ENCODE assay signal across 9 cellular contexts in genomic region chr3:101685050-101685400, GRCh38. TPM values are rescaled to one million over a fixed set of nuclear protein-coding genes. Genes with fewer than 3 reads are reported as not detected.
A peak's percentile ranks its signal among the peaks of the same experiment; 100 is the strongest.
DNase-seq lines count a peak whose midpoint lies in the region; ATAC-seq and TF ChIP-seq lines count a peak whose summit lies in the region.
"Had no signal": no experiment of that assay in that cellular context is flagged by ENCODE, and none has a peak within 500 bp of the region (broad histone marks: within the 10 kb centered on the region; RNA-seq: fewer than 3 reads in every experiment).

No MANE protein-coding gene starts in this region.

- peak overlapping the region; percentile 97 for H3K4me3 ChIP-seq in AG04450 (ENCODE audit: low read depth, low read length)
- no peak overlapping the region for H3K4me3 ChIP-seq in KMS-11 (IDR thresholded peaks at IDR 0.05; ENCODE audit: insufficient read depth, low read depth, low read length)
- peak overlapping the region; percentile 95 for H3K4me3 ChIP-seq in colonic mucosa
- H3K4me3 ChIP-seq in naive thymus-derived CD4-positive, alpha-beta T cell (ENCODE audit: low read length) = peak overlapping the region; percentile 72

- H3K27me3 ChIP-seq in AG04450 (ENCODE audit: control insufficient read depth, insufficient read depth, low read length) = no peaks in the 10 kb centered on the region
- H3K27me3 ChIP-seq in KMS-11 (ENCODE audit: insufficient read depth, low read depth) = no peaks in the 10 kb centered on the region
- H3K27me3 ChIP-seq in colonic mucosa = no peaks in the 10 kb centered on the region
- H3K27me3 ChIP-seq in naive thymus-derived CD4-positive, alpha-beta T cell (ENCODE audit: control insufficient read depth in 2 of 2, insufficient read depth in 2 of 2, low read length in 2 of 2) = no peaks in the 10 kb centered on the region

- peaks cover 55% of the 10 kb centered on the region for H3K79me2 ChIP-seq in KMS-11 (ENCODE audit: insufficient read depth, low read depth)

- H3K36me3 ChIP-seq in KMS-11 (ENCODE audit: insufficient read depth) (peaks cover 34% of the 10 kb centered on the region; the same call in 1 of the 2 replicates), colonic mucosa (peaks cover 14% of the 10 kb centered on the region)
- peaks cover 8 to 43% (median 23%) of the 10 kb centered on the region in 3 experiments for H3K36me3 ChIP-seq in naive thymus-derived CD4-positive, alpha-beta T cell (ENCODE audit: control insufficient read depth in 2 of 3, insufficient read depth in 3 of 3, low read length in 3 of 3)

- H3K27ac Mint-ChIP-seq in naive thymus-derived CD4-positive, alpha-beta T cell = peak overlapping the region; percentile 93 to 100 (median 97)

- no peak overlapping the region for H2AFZ ChIP-seq in KMS-11 (ENCODE audit: low read depth)

- no peaks in the 10 kb centered on the region for H3K27me3 Mint-ChIP-seq in naive thymus-derived CD4-positive, alpha-beta T cell

- intact Hi-C loops in colonic mucosa (cut with DNase I) = no loop called here
- intact Hi-C loops in naive thymus-derived CD4-positive, alpha-beta T cell (cut with micrococcal nuclease) = loop anchor here in 1 of 2 donors (5.0 kb wide), 2 partner anchors 117 to 252 kb away; no protein-coding TSS in a partner anchor

- H3K9me3 ChIP-seq in AG04450 (ENCODE audit: control insufficient read depth, insufficient read depth, low read length) (no peaks in the 10 kb centered on the region; the same call in 1 of the 2 replicates), colonic mucosa (no peaks in the 10 kb centered on the region)
- no peaks in the 10 kb centered on the region for H3K9me3 ChIP-seq in naive thymus-derived CD4-positive, alpha-beta T cell (ENCODE audit: control insufficient read depth in 2 of 3, low read length in 3 of 3)

- peaks cover 8 to 31% (median 21%) of the 10 kb centered on the region in 5 donors for H3K36me3 Mint-ChIP-seq in naive thymus-derived CD4-positive, alpha-beta T cell

- no peak for ATAC-seq in naive thymus-derived CD4-positive, alpha-beta T cell
- ATAC-seq in HG03469 (IDR thresholded peaks at IDR 0.05; ENCODE audit: unreplicated experiment) (no peak), HG02981 (IDR thresholded peaks at IDR 0.05; ENCODE audit: unreplicated experiment) (no peak)

- CTCF ChIA-PET in AG04450 (lab: Charles Lee) = interaction anchor here (0.7 to 2.5 kb wide), 3 partner anchors 8 to 1303 kb away, joined by 3 to 15 read pairs (median 3); partner anchors contain the start of gene ZBTB11
- CTCF ChIA-PET in naive thymus-derived CD4-positive, alpha-beta T cell (lab: Charles Lee) = interaction anchor here (0.6 to 1.0 kb wide), 4 partner anchors 9 to 227 kb away, joined by 3 to 8 read pairs (median 4); partner anchors contain the start of gene PCNP

- TF ChIP-seq CTCF in AG04450 (IDR thresholded peaks at IDR 0.05; ENCODE audit: low read depth, low read length) = no peak
- no peak for TF ChIP-seq CTCF in KMS-11 (conservative IDR thresholded peaks at IDR 0.05; ENCODE audit: low read depth, low read length)
- no peak for TF ChIP-seq CTCF in colonic mucosa (IDR thresholded peaks at IDR 0.05)

- peaks cover 4% of the 10 kb centered on the region for H4K20me1 ChIP-seq in KMS-11 (ENCODE audit: insufficient read depth)

- H3K9ac ChIP-seq in KMS-11 (peak overlapping the region; percentile 93; the same call in 1 of the 2 replicates), colonic mucosa (ENCODE audit: low read depth in 2 of 2, low read length in 2 of 2) (peak overlapping the region in 1 of 2 donors; percentile 98)

- peak overlapping the region; percentile 85 to 100 (median 96) for H3K4me3 Mint-ChIP-seq in naive thymus-derived CD4-positive, alpha-beta T cell

- H3K27ac ChIP-seq in AG04450 (ENCODE audit: low read depth, low read length) (no peak overlapping the region), KMS-11 (no peak overlapping the region; the same call in 1 of the 2 replicates), colonic mucosa (no peak overlapping the region)
- H3K27ac ChIP-seq in naive thymus-derived CD4-positive, alpha-beta T cell (ENCODE audit: low read depth, low read length) = peak overlapping the region; percentile 92

- POLR2A ChIA-PET in AG04450 (lab: Yijun Ruan, JAX) = no interaction called here
- POLR2A ChIA-PET in naive thymus-derived CD4-positive, alpha-beta T cell (lab: Charles Lee) = interaction anchor here (0.9 to 5.6 kb wide), 9 partner anchors 9 to 167 kb away, joined by 3 to 108 read pairs (median 6); partner anchors contain the start of genes CEP97, NFKBIZ, PCNP and TRMT10C

- H3K4me2 ChIP-seq in KMS-11 = peak overlapping the region; percentile 79

- peaks cover 16 to 53% (median 38%) of the 10 kb centered on the region in 7 donors for H3K4me1 Mint-ChIP-seq in naive thymus-derived CD4-positive, alpha-beta T cell

- H3K4me1 ChIP-seq in KMS-11 (ENCODE audit: low read depth, poor library complexity, severe bottlenecking) = peaks cover 38% of the 10 kb centered on the region
- H3K4me1 ChIP-seq in colonic mucosa = peaks cover 9% of the 10 kb centered on the region
- H3K4me1 ChIP-seq in naive thymus-derived CD4-positive, alpha-beta T cell (ENCODE audit: control insufficient read depth in 2 of 2, insufficient read depth in 2 of 2, low read length in 2 of 2) = peaks cover 24 to 25% of the 10 kb centered on the region in 2 donors

- peaks cover 0 to 1% (median 0%) of the 10 kb centered on the region in 11 donors for H3K9me3 Mint-ChIP-seq in naive thymus-derived CD4-positive, alpha-beta T cell

- DNase-seq in AG04450 (ENCODE audit: low read depth, low spot score) (no peak), colonic mucosa (no peak), islet precursor cell (no peak), DMS 273 treated with DMSO at 0.1 percent for 48 hours (lab: John Stamatoyannopoulos, UW) (no peak)
- no peak for DNase-seq in naive thymus-derived CD4-positive, alpha-beta T cell
- DNase-seq: Kasumi-1 had no signal

RNA-seq across cellular contexts. Expression of gene RPL24, which starts 1.5 kb away (rescaled TPM):
- polyA plus RNA-seq in AG04450 (2011; rRNA removed) = 1,794 and 1,914 TPM in 2 replicates
- polyA minus RNA-seq in AG04450 (2011; rRNA and poly(A)+ RNA removed) = 389 and 395 TPM in 2 replicates
- 1,000 to 10,000 TPM in 1 of 2 donors, 100 to 1,000 TPM in 1; 835 to 1,022 TPM for total RNA-seq in colonic mucosa
- 1,000 to 10,000 TPM; 1,072 to 1,652 (median 1,599) TPM for total RNA-seq in naive thymus-derived CD4-positive, alpha-beta T cell
- polyA plus RNA-seq in naive thymus-derived CD4-positive, alpha-beta T cell = 1,000 to 10,000 TPM; 1,238 to 1,434 TPM

RNA-seq across cellular contexts. Expression of gene ZBTB11, which starts 8.1 kb away (rescaled TPM):
- polyA plus RNA-seq in AG04450 (2011; rRNA removed) = 9.8 and 13.8 TPM in 2 replicates
- 10.1 and 19.9 TPM in 2 replicates for polyA minus RNA-seq in AG04450 (2011; rRNA and poly(A)+ RNA removed)
- 10 to 100 TPM; 12.2 to 14.3 TPM for total RNA-seq in colonic mucosa
- 10 to 100 TPM; 31.9 to 68.2 (median 54.2) TPM for total RNA-seq in naive thymus-derived CD4-positive, alpha-beta T cell
- 10 to 100 TPM; 10.5 to 16.3 TPM for polyA plus RNA-seq in naive thymus-derived CD4-positive, alpha-beta T cell

RNA-seq across cellular contexts. Expression of gene CEP97, which starts 39.4 kb away (rescaled TPM):
- polyA plus RNA-seq in AG04450 (2011; rRNA removed) = 2.4 TPM in 2 replicates
- polyA minus RNA-seq in AG04450 (2011; rRNA and poly(A)+ RNA removed) = 3.5 and 5.8 TPM in 2 replicates
- total RNA-seq in colonic mucosa = 1 to 10 TPM; 5.5 to 7.1 TPM
- 10 to 100 TPM in 3 of 5 experiments, 1 to 10 TPM in 2; 5.5 to 21.7 (median 10.9) TPM for total RNA-seq in naive thymus-derived CD4-positive, alpha-beta T cell
- polyA plus RNA-seq in naive thymus-derived CD4-positive, alpha-beta T cell = 1 to 10 TPM; 3.4 to 3.8 TPM
